15 cellular contexts compared by ENCODE assay signal in genomic region chr5:123454236-123454911, GRCh38. TPM values are rescaled to one million over a fixed set of nuclear protein-coding genes. Genes with fewer than 3 reads are reported as not detected.
A peak's percentile ranks its signal among the peaks of the same experiment; 100 is the strongest.
DNase-seq lines count a peak whose midpoint lies in the region; ATAC-seq and TF ChIP-seq lines count a peak whose summit lies in the region.
"Had no signal": no experiment of that assay in that cellular context is flagged by ENCODE, and none has a peak within 500 bp of the region (broad histone marks: within the 10 kb centered on the region; RNA-seq: fewer than 3 reads in every experiment).

No MANE protein-coding gene starts in this region.

- H3K4me1 Mint-ChIP-seq in stimulated activated effector memory CD8-positive, alpha-beta T cell treated with anti-CD3 and anti-CD28 coated beads, Interleukin-12 subunit alpha, Interleukin-12 subunit beta, amount 100 ng/mL, for 72 hours = no peaks in the 10 kb centered on the region
- H3K4me1 Mint-ChIP-seq: natural killer cell had no signal

- no peak for ATAC-seq in stimulated activated effector memory CD8-positive, alpha-beta T cell treated with anti-CD3 and anti-CD28 coated beads, Interleukin-12 subunit alpha, Interleukin-12 subunit beta, amount 100 ng/mL, for 72 hours
- no peak for ATAC-seq in HG02763 (IDR thresholded peaks at IDR 0.05; ENCODE audit: unreplicated experiment)
- ATAC-seq: CD8-positive, alpha-beta T cell; natural killer cell had no signal

- H3K36me3 ChIP-seq in mammary epithelial cell (ENCODE audit: insufficient read depth, low read length) (no peaks in the 10 kb centered on the region), osteoblast (ENCODE audit: insufficient read depth, low read length) (no peaks in the 10 kb centered on the region)
- H3K36me3 ChIP-seq: suprapubic skin had no signal

- no peaks in the 10 kb centered on the region for H3K9me3 Mint-ChIP-seq in stimulated activated effector memory CD8-positive, alpha-beta T cell treated with anti-CD3 and anti-CD28 coated beads, Interleukin-12 subunit alpha, Interleukin-12 subunit beta, amount 100 ng/mL, for 72 hours
- H3K9me3 Mint-ChIP-seq: CD8-positive, alpha-beta T cell; natural killer cell had no signal

- no peak for TF ChIP-seq POLR2A in NB4 (IDR thresholded peaks at IDR 0.05; ENCODE audit: extremely low read depth, insufficient read length)

- peak; percentile 50 to 77 for DNase-seq in NCI-H524 (lab: John Stamatoyannopoulos, UW)
- DNase-seq in NCI-H524 treated with DMSO at 0.1 percent for 48 hours (lab: John Stamatoyannopoulos, UW) = no peak
- peak; percentile 60 for DNase-seq in NB4 (ENCODE audit: low read depth)
- peak; percentile 12 for DNase-seq in mammary epithelial cell
- no peak for DNase-seq in osteoblast (ENCODE audit: insufficient read length, low spot score, missing footprints)
- no peak for DNase-seq in stimulated activated effector memory CD8-positive, alpha-beta T cell treated with anti-CD3 and anti-CD28 coated beads, Interleukin-12 subunit alpha, Interleukin-12 subunit beta, amount 100 ng/mL, for 72 hours (ENCODE audit: low spot score in 2 of 2)
- no peak for DNase-seq in OCI-M2 (lab: John Stamatoyannopoulos, UW; ENCODE audit: unreplicated experiment)
- DNase-seq: ACHN; activated CD8-positive, alpha-beta memory T cell treated with anti-CD3 and anti-CD28 coated beads for 24 hours; CD8-positive, alpha-beta T cell; natural killer cell; NCI-H2029 treated with DMSO at 0.1 percent for 48 hours had no signal

- no peak for TF ChIP-seq CTCF in NB4 (IDR thresholded peaks at IDR 0.05; ENCODE audit: low read depth, low read length)
- no peak for TF ChIP-seq CTCF in mammary epithelial cell (conservative IDR thresholded peaks at IDR 0.05 in 1 of 2, IDR thresholded peaks at IDR 0.05 in 1 of 2; ENCODE audit: extremely low read depth in 1 of 2, insufficient read depth in 1 of 2, low read depth in 1 of 2, low read length in 2 of 2)
- no peak for TF ChIP-seq CTCF in osteoblast (IDR thresholded peaks at IDR 0.05; ENCODE audit: extremely low read depth, low read depth, low read length)

- H3K9ac ChIP-seq in mammary epithelial cell (ENCODE audit: insufficient read depth, low read length) = no peak overlapping the region

- in situ Hi-C loops in mammary epithelial cell (cut with MboI; ENCODE audit: low sequenced_read_pairs in 2 of 2) = no loop called here

- H3K27ac Mint-ChIP-seq in stimulated activated effector memory CD8-positive, alpha-beta T cell treated with anti-CD3 and anti-CD28 coated beads, Interleukin-12 subunit alpha, Interleukin-12 subunit beta, amount 100 ng/mL, for 72 hours = no peak overlapping the region
- H3K27ac Mint-ChIP-seq: CD8-positive, alpha-beta T cell; natural killer cell had no signal

- intact Hi-C loops in mammary epithelial cell (cut with micrococcal nuclease) = no loop called here

- WGBS in mammary epithelial cell (ENCODE audit: low coverage, missing lambda C conversion rate) = 86% methylated on average over 1 of the region's 1 CpG

- H3K27me3 ChIP-seq in mammary epithelial cell (ENCODE audit: insufficient read depth, low read length) = no peaks in the 10 kb centered on the region
- no peaks in the 10 kb centered on the region for H3K27me3 ChIP-seq in osteoblast (ENCODE audit: insufficient read depth, low read length)
- H3K27me3 ChIP-seq: suprapubic skin had no signal

- BruUV-seq in mammary epithelial cell (replicated peaks; lab: Mats Ljungman, UMichigan) = no TSS peak

- H3K4me2 ChIP-seq in mammary epithelial cell (ENCODE audit: insufficient read depth, low read depth, low read length) (no peak overlapping the region), osteoblast (ENCODE audit: insufficient read depth, low read length) (no peak overlapping the region)

- no peaks in the 10 kb centered on the region for H3K4me1 ChIP-seq in mammary epithelial cell (ENCODE audit: insufficient read depth, low read length)
- no peaks in the 10 kb centered on the region for H3K4me1 ChIP-seq in osteoblast (ENCODE audit: insufficient read depth, low read length)

- H3K4me3 ChIP-seq in NB4 (ENCODE audit: low read depth, low read length) (peak overlapping the region; percentile 34), mammary epithelial cell (replicated peaks in 1 of 3; ENCODE audit: insufficient read depth in 1 of 3, low read depth in 2 of 3, low read length in 3 of 3) (no peak overlapping the region), osteoblast (ENCODE audit: insufficient read depth, low read length) (no peak overlapping the region)
- H3K4me3 ChIP-seq: suprapubic skin had no signal

- no peaks in the 10 kb centered on the region for H3K36me3 Mint-ChIP-seq in stimulated activated effector memory CD8-positive, alpha-beta T cell treated with anti-CD3 and anti-CD28 coated beads, Interleukin-12 subunit alpha, Interleukin-12 subunit beta, amount 100 ng/mL, for 72 hours
- H3K36me3 Mint-ChIP-seq: CD8-positive, alpha-beta T cell; natural killer cell had no signal

- H2AFZ ChIP-seq in mammary epithelial cell (ENCODE audit: low read depth, low read length) (peak overlapping the region; percentile 34), osteoblast (ENCODE audit: low read length) (peak overlapping the region; percentile 47)

- H4K20me1 ChIP-seq in mammary epithelial cell (ENCODE audit: insufficient read depth, low read length) (no peaks in the 10 kb centered on the region), osteoblast (ENCODE audit: insufficient read depth, low read length) (no peaks in the 10 kb centered on the region)

- H3K27ac ChIP-seq in mammary epithelial cell (ENCODE audit: insufficient read depth, low read depth, low read length) = no peak overlapping the region
- H3K27ac ChIP-seq in osteoblast (ENCODE audit: low read depth, low read length) = no peak overlapping the region
- H3K27ac ChIP-seq: suprapubic skin, VCaP had no signal

- no peaks in the 10 kb centered on the region for H3K9me3 ChIP-seq in mammary epithelial cell (replicated peaks; ENCODE audit: insufficient read depth, low read length)
- no peaks in the 10 kb centered on the region for H3K9me3 ChIP-seq in osteoblast (ENCODE audit: low read depth, low read length)
- H3K9me3 ChIP-seq: suprapubic skin had no signal

- H3K79me2 ChIP-seq in mammary epithelial cell (ENCODE audit: insufficient read depth, low read length) = no peaks in the 10 kb centered on the region
- no peaks in the 10 kb centered on the region for H3K79me2 ChIP-seq in osteoblast (ENCODE audit: insufficient read depth, low read length)

- H3K4me3 Mint-ChIP-seq in stimulated activated effector memory CD8-positive, alpha-beta T cell treated with anti-CD3 and anti-CD28 coated beads, Interleukin-12 subunit alpha, Interleukin-12 subunit beta, amount 100 ng/mL, for 72 hours = no peak overlapping the region
- H3K4me3 Mint-ChIP-seq: CD8-positive, alpha-beta T cell; natural killer cell had no signal

- dilution Hi-C loops in mammary epithelial cell (cut with HindIII; ENCODE audit: low sequenced_read_pairs) = no loop called here

- CTCF ChIA-PET in mammary epithelial cell (lab: Charles Lee; ENCODE audit: low non-redundant PET) = no interaction called here

RNA-seq across cellular contexts. Expression of gene CEP120, which starts 31.2 kb away (rescaled TPM):
- total RNA-seq in mammary epithelial cell (10 to 100 TPM; 20.7 to 24.6 TPM), osteoblast (24.2 and 29.8 TPM in 2 replicates)
- 14.7 TPM for polyA plus RNA-seq in mammary epithelial cell
- 48.6 TPM for polyA minus RNA-seq in mammary epithelial cell

RNA-seq across cellular contexts. Expression of gene CSNK1G3, which starts 57.6 kb away (rescaled TPM):
- total RNA-seq in mammary epithelial cell (10 to 100 TPM; 50.6 to 59.2 TPM), osteoblast (79.3 and 91.2 TPM in 2 replicates)
- polyA plus RNA-seq in mammary epithelial cell = 17.1 TPM
- polyA minus RNA-seq in mammary epithelial cell = 15.1 TPM

Comparison
In these comparisons a context has a peak if more than half of its experiments do, and no peak if none do; other contexts are left out.
1. DNase-seq: peak in NCI-H524 (2 of 2), NB4 (single experiment) and mammary epithelial cell (single experiment); none in NCI-H524 treated with DMSO at 0.1 percent for 48 hours (single experiment), osteoblast (single experiment), stimulated activated effector memory CD8-positive, alpha-beta T cell treated with anti-CD3 and anti-CD28 coated beads, Interleukin-12 subunit alpha, Interleukin-12 subunit beta, amount 100 ng/mL, for 72 hours (0 of 2) and OCI-M2 (single experiment).